ENCODE assay signal across 9 cellular contexts in genomic region chr9:128911529-128912035, GRCh38. TPM values are rescaled to one million over a fixed set of nuclear protein-coding genes. Genes with fewer than 3 reads are reported as not detected.
DNase-seq lines count a peak whose midpoint lies in the region; ATAC-seq and TF ChIP-seq lines count a peak whose summit lies in the region.
"Had no signal": no experiment of that assay in that cellular context is flagged by ENCODE, and none has a peak within 500 bp of the region (broad histone marks: within the 10 kb centered on the region; RNA-seq: fewer than 3 reads in every experiment).

No MANE protein-coding gene starts in this region.

- H3K27ac Mint-ChIP-seq in naive thymus-derived CD8-positive, alpha-beta T cell = peak overlapping the region in 8 of 10 donors; percentile 37 to 89 (median 67)

- H3K4me1 ChIP-seq in PC-9 (replicated peaks; ENCODE audit: insufficient read depth) = peaks cover 44% of the 10 kb centered on the region
- peaks cover 74 to 77% (median 76%) of the 10 kb centered on the region in 4 donors for H3K4me1 ChIP-seq in esophagus muscularis mucosa
- peaks cover 16% of the 10 kb centered on the region for H3K4me1 ChIP-seq in effector memory CD4-positive, alpha-beta T cell (ENCODE audit: control insufficient read depth, insufficient read depth, low read length, poor library complexity, severe bottlenecking)

- peak overlapping the region; percentile 7; the same call in 1 of the 2 replicates for H3K4me3 ChIP-seq in PC-9
- H3K4me3 ChIP-seq in esophagus muscularis mucosa = peak overlapping the region in 1 of 4 donors; percentile 4
- no peak overlapping the region for H3K4me3 ChIP-seq in effector memory CD4-positive, alpha-beta T cell (ENCODE audit: insufficient read depth, low read depth, low read length, poor library complexity, severe bottlenecking)

- H2AFZ ChIP-seq in PC-9 = no peak overlapping the region

- no peak for ATAC-seq in naive thymus-derived CD8-positive, alpha-beta T cell
- no peak for ATAC-seq in GM21576 (IDR thresholded peaks at IDR 0.05; ENCODE audit: unreplicated experiment)

- no peaks in the 10 kb centered on the region for H4K20me1 ChIP-seq in PC-9 (ENCODE audit: insufficient read depth)

- H3K79me2 ChIP-seq in PC-9 (ENCODE audit: low read depth) = peaks cover 46% of the 10 kb centered on the region

- TF ChIP-seq CTCF in PC-9 (conservative IDR thresholded peaks at IDR 0.05) = no peak
- TF ChIP-seq CTCF in esophagus muscularis mucosa (IDR thresholded peaks at IDR 0.05) = no peak

- no peaks in the 10 kb centered on the region for H3K9me3 ChIP-seq in PC-9 (ENCODE audit: insufficient read depth, low read depth)
- no peaks in the 10 kb centered on the region for H3K9me3 ChIP-seq in esophagus muscularis mucosa
- H3K9me3 ChIP-seq in effector memory CD4-positive, alpha-beta T cell (ENCODE audit: control insufficient read depth, low read length) = no peaks in the 10 kb centered on the region

- peak overlapping the region; percentile 73 for H3K4me2 ChIP-seq in PC-9

- CTCF ChIA-PET in PC-9 (lab: Charles Lee) = interaction anchor here (0.6 kb wide), 1 partner anchor 16 kb away, joined by 3 read pairs; no protein-coding TSS in a partner anchor

- POLR2A ChIA-PET in PC-9 (lab: Charles Lee; ENCODE audit: unreplicated experiment) = interaction anchor here (0.5 to 0.7 kb wide), 4 partner anchors 10 to 604 kb away, joined by 3 to 20 read pairs (median 4); partner anchors contain the start of gene KYAT1
- POLR2A ChIA-PET in naive thymus-derived CD8-positive, alpha-beta T cell (lab: Charles Lee) = interaction anchor here (1.4 kb wide), 1 partner anchor 8 kb away, joined by 7 read pairs; no protein-coding TSS in a partner anchor

- peaks cover 35% of the 10 kb centered on the region for H3F3A ChIP-seq in PC-9 (ENCODE audit: insufficient read depth, low read depth)

- no peaks in the 10 kb centered on the region for H3K27me3 Mint-ChIP-seq in naive thymus-derived CD8-positive, alpha-beta T cell

- H3K36me3 ChIP-seq in PC-9 (ENCODE audit: low read depth) (peaks cover 15% of the 10 kb centered on the region; the same call in 1 of the 2 replicates), esophagus muscularis mucosa (peaks cover 27 to 72% (median 60%) of the 10 kb centered on the region in 4 donors)
- peaks cover 46% of the 10 kb centered on the region for H3K36me3 ChIP-seq in effector memory CD4-positive, alpha-beta T cell (ENCODE audit: control insufficient read depth, insufficient read depth, low read length)

- no peaks in the 10 kb centered on the region for H3K9me2 ChIP-seq in PC-9 (ENCODE audit: insufficient read depth)

- no peak for TF ChIP-seq POLR2A in esophagus muscularis mucosa (IDR thresholded peaks at IDR 0.05; ENCODE audit: low read depth)

- 23% methylated on average over 6 of the region's 8 CpGs for WGBS in esophagus muscularis mucosa

- DNase-seq in AG08396 (ENCODE audit: low spot score) = peak; percentile 69
- DNase-seq in PC-9 = peak; percentile 64 to 81
- no peak for DNase-seq in esophagus muscularis mucosa (ENCODE audit: extremely low spot score)
- no peak for DNase-seq in naive thymus-derived CD8-positive, alpha-beta T cell
- DNase-seq in stimulated activated CD4-positive, alpha-beta T cell treated with anti-CD3 and anti-CD28 coated beads, Interleukin-2, amount 100 ng/mL, for 24 hours = no peak
- no peak for DNase-seq in effector memory CD4-positive, alpha-beta T cell
- no peak for DNase-seq in stimulated activated CD8-positive, alpha-beta memory T cell treated with anti-CD3 and anti-CD28 coated beads, Interleukin-4, amount 100 ng/mL, for 48 hours

- no TSS peak for BruUV-seq in PC-9 (replicated peaks; lab: Mats Ljungman, UMichigan)

- no peaks in the 10 kb centered on the region for H3K9me3 Mint-ChIP-seq in naive thymus-derived CD8-positive, alpha-beta T cell

- peaks cover 26 to 63% (median 42%) of the 10 kb centered on the region in 4 donors for H3K4me1 Mint-ChIP-seq in naive thymus-derived CD8-positive, alpha-beta T cell

- intact Hi-C loops in PC-9 (cut with micrococcal nuclease; ENCODE audit: unreplicated experiment) = loop anchor here (1.0 to 5.0 kb wide), 5 partner anchors 9 to 224 kb away; partner anchors contain the start of genes KYAT1 and SET
- intact Hi-C loops in esophagus muscularis mucosa (cut with DNase I) = no loop called here

- no peaks in the 10 kb centered on the region for H3K27me3 ChIP-seq in PC-9 (ENCODE audit: insufficient read depth, low read depth)
- H3K27me3 ChIP-seq in esophagus muscularis mucosa = no peaks in the 10 kb centered on the region
- H3K27me3 ChIP-seq in effector memory CD4-positive, alpha-beta T cell (replicated peaks; ENCODE audit: control insufficient read depth, insufficient read depth, low read length, poor library complexity, severe bottlenecking) = no peaks in the 10 kb centered on the region

- H3K4me3 Mint-ChIP-seq in naive thymus-derived CD8-positive, alpha-beta T cell = peak overlapping the region in 4 of 10 donors; percentile 31 to 80 (median 56)

- H3K36me3 Mint-ChIP-seq in naive thymus-derived CD8-positive, alpha-beta T cell = peaks cover 0 to 45% (median 26%) of the 10 kb centered on the region in 3 donors

- no peak for TF ChIP-seq EP300 in esophagus muscularis mucosa (IDR thresholded peaks at IDR 0.05)

- H3K27ac ChIP-seq in PC-9 = peak overlapping the region; percentile 96
- H3K27ac ChIP-seq in esophagus muscularis mucosa (replicated peaks in 1 of 4) = peak overlapping the region; percentile 63 to 73 (median 66)
- H3K27ac ChIP-seq in effector memory CD4-positive, alpha-beta T cell (ENCODE audit: insufficient read depth, low read length, poor library complexity, severe bottlenecking) = no peak overlapping the region
- H3K27ac ChIP-seq: HL-60 had no signal

RNA-seq across cellular contexts. Expression of gene PHYHD1, which starts 9.2 kb away (rescaled TPM):
- total RNA-seq in PC-9 (2021) (4.2 and 6.3 TPM in 2 replicates), esophagus muscularis mucosa (10 to 100 TPM; 10.4 to 22.3 (median 12.0) TPM)
- total RNA-seq in naive thymus-derived CD8-positive, alpha-beta T cell = 1 to 10 TPM; 6.9 to 8.2 TPM
- 1 to 10 TPM; 2.6 to 7.4 (median 6.2) TPM for polyA plus RNA-seq in naive thymus-derived CD8-positive, alpha-beta T cell

RNA-seq across cellular contexts. Expression of gene LRRC8A, which starts 29.6 kb away (rescaled TPM):
- 90.3 and 95.7 TPM in 2 replicates for total RNA-seq in PC-9 (2021)
- total RNA-seq in esophagus muscularis mucosa = 10 to 100 TPM; 39.5 to 94.2 (median 55.6) TPM
- total RNA-seq in naive thymus-derived CD8-positive, alpha-beta T cell = 10 to 100 TPM; 27.5 to 29.4 TPM
- 10 to 100 TPM; 17.4 to 36.7 (median 22.1) TPM for polyA plus RNA-seq in naive thymus-derived CD8-positive, alpha-beta T cell

RNA-seq across cellular contexts. Expression of gene KYAT1, which starts 29.8 kb away (rescaled TPM):
- total RNA-seq in PC-9 (2021) (26.1 and 27.6 TPM in 2 replicates), esophagus muscularis mucosa (1 to 10 TPM; 4.3 to 8.4 (median 6.2) TPM)
- 10 to 100 TPM; 15.1 to 15.9 TPM for total RNA-seq in naive thymus-derived CD8-positive, alpha-beta T cell
- polyA plus RNA-seq in naive thymus-derived CD8-positive, alpha-beta T cell = 10 to 100 TPM in 2 of 3 donors, 1 to 10 TPM in 1; 9.3 to 10.8 (median 10.4) TPM

RNA-seq across cellular contexts. Expression of gene DOLK, which starts 35.8 kb away (rescaled TPM):
- total RNA-seq in PC-9 (2021) = 18.0 and 19.0 TPM in 2 replicates
- 10 to 100 TPM; 10.4 to 20.7 (median 14.1) TPM for total RNA-seq in esophagus muscularis mucosa
- total RNA-seq in naive thymus-derived CD8-positive, alpha-beta T cell = 10 to 100 TPM; 10.3 to 11.1 TPM
- polyA plus RNA-seq in naive thymus-derived CD8-positive, alpha-beta T cell = 1 to 10 TPM; 9.0 to 9.2 (median 9.1) TPM

RNA-seq across cellular contexts. Expression of gene NUP188, which starts 35.9 kb away (rescaled TPM):
- total RNA-seq in PC-9 (2021) (59.7 and 90.0 TPM in 2 replicates), esophagus muscularis mucosa (10 to 100 TPM; 22.9 to 34.0 (median 29.4) TPM)
- 10 to 100 TPM; 68.8 to 79.6 TPM for total RNA-seq in naive thymus-derived CD8-positive, alpha-beta T cell
- polyA plus RNA-seq in naive thymus-derived CD8-positive, alpha-beta T cell = 10 to 100 TPM; 21.9 to 36.8 (median 29.8) TPM

Comparison
In these comparisons a context has a peak if more than half of its experiments do, and no peak if none do; other contexts are left out.
1. DNase-seq: peak in AG08396 (single experiment) and PC-9 (2 of 2); none in esophagus muscularis mucosa (single experiment), naive thymus-derived CD8-positive, alpha-beta T cell (0 of 10), stimulated activated CD4-positive, alpha-beta T cell treated with anti-CD3 and anti-CD28 coated beads, Interleukin-2, amount 100 ng/mL, for 24 hours (0 of 2), effector memory CD4-positive, alpha-beta T cell (0 of 3) and stimulated activated CD8-positive, alpha-beta memory T cell treated with anti-CD3 and anti-CD28 coated beads, Interleukin-4, amount 100 ng/mL, for 48 hours (single experiment).